Comparison of ENCODE assay signal across 8 cellular contexts in genomic region chr12:120228291-120229070, GRCh38. TPM values are rescaled to one million over a fixed set of nuclear protein-coding genes. Genes with fewer than 3 reads are reported as not detected.
DNase-seq lines count a peak whose midpoint lies in the region; ATAC-seq and TF ChIP-seq lines count a peak whose summit lies in the region.

No MANE protein-coding gene starts in this region.

- H3K27ac Mint-ChIP-seq in activated B cell treated with CpG ODN at 0.5 μM for 24 hours: no peak overlapping the region
- H3K27ac Mint-ChIP-seq in immature natural killer cell: peak overlapping the region; percentile 76 to 99 (median 88)

- POLR2A ChIA-PET in activated B cell treated with CpG ODN at 0.5 μM for 24 hours (lab: Charles Lee): interaction anchor here (0.6 to 7.8 kb wide), 8 partner anchors 18 to 1793 kb away, joined by 3 to 202 read pairs (median 8); partner anchors contain the start of genes BCL7A, PXN, RNU4-1 and RNU4-2

- H3K4me3 ChIP-seq in cardiac fibroblast (replicated peaks in 1 of 2; ENCODE audit: low read depth in 2 of 2, low read length in 2 of 2) (peak overlapping the region in 1 of 2 donors; percentile 7), spleen (peak overlapping the region in 5 of 8 donors; percentile 4 to 55 (median 21))

- H3K27ac ChIP-seq in spleen: peak overlapping the region in 7 of 8 donors; percentile 52 to 92 (median 87)

- H3K4me1 ChIP-seq in spleen: peaks cover 76 to 100% (median 98%) of the 10 kb centered on the region in 6 donors

- DNase-seq in GM13976 (ENCODE audit: low spot score) (peak; percentile 94), NCI-H2196 treated with DMSO at 0.1 percent for 48 hours (lab: John Stamatoyannopoulos, UW; ENCODE audit: unreplicated experiment) (peak; percentile 65), activated B cell treated with CpG ODN at 0.5 μM for 24 hours (peak; percentile 74), cardiac fibroblast (ENCODE audit: low read depth in 2 of 2) (peak; percentile 84 to 87), immature natural killer cell (peak; percentile 82 to 87 (median 87)), spleen (peak; percentile 96)

- ATAC-seq in HG03066 (IDR thresholded peaks at IDR 0.05; ENCODE audit: low read depth, unreplicated experiment): peak; percentile 53
- ATAC-seq in activated B cell treated with CpG ODN at 0.5 μM for 24 hours (ENCODE audit: low read depth): peak; percentile 93
- ATAC-seq in HG03045 (IDR thresholded peaks at IDR 0.05; ENCODE audit: unreplicated experiment): no peak

- in situ Hi-C loops in GM13976 (cut with MboI; ENCODE audit: low sequenced_read_pairs, unreplicated experiment): loop anchor here (5.0 kb wide), 1 partner anchor 39 kb away; the partner anchor contains the start of gene PXN

- no peaks in the 10 kb centered on the region for H3K36me3 Mint-ChIP-seq in activated B cell treated with CpG ODN at 0.5 μM for 24 hours (ENCODE audit: low read depth)
- H3K36me3 Mint-ChIP-seq in immature natural killer cell: peaks cover 0 to 8% (median 5%) of the 10 kb centered on the region in 3 donors

- H3K27me3 ChIP-seq in spleen (replicated peaks in 1 of 7): peaks cover 0 to 45% (median 0%) of the 10 kb centered on the region in 7 donors

- peaks cover 44% of the 10 kb centered on the region for H3K4me1 Mint-ChIP-seq in activated B cell treated with CpG ODN at 0.5 μM for 24 hours
- peaks cover 93 to 96% of the 10 kb centered on the region in 2 donors for H3K4me1 Mint-ChIP-seq in immature natural killer cell

- intact Hi-C loops in activated B cell treated with CpG ODN at 0.5 μM for 24 hours (cut with micrococcal nuclease) (loop anchor here (1.0 to 2.0 kb wide), 5 partner anchors 26 to 202 kb away; partner anchors contain the start of genes PXN and RNU4-2), spleen (cut with DNase I; ENCODE audit: low total_unique reads) (no loop called here)

- CTCF ChIA-PET in activated B cell treated with CpG ODN at 0.5 μM for 24 hours (lab: Charles Lee): interaction anchor here (0.6 to 8.7 kb wide), 24 partner anchors 8 to 240 kb away, joined by 3 to 243 read pairs (median 6); partner anchors contain the start of genes PXN, RNU4-1, RNU4-2 and RPLP0

- H3K27me3 Mint-ChIP-seq in activated B cell treated with CpG ODN at 0.5 μM for 24 hours (peaks cover 25% of the 10 kb centered on the region), immature natural killer cell (ENCODE audit: low read depth in 3 of 3) (peaks cover 8 to 23% (median 13%) of the 10 kb centered on the region in 3 donors)

- H3K36me3 ChIP-seq in spleen: peaks cover 0 to 25% (median 10%) of the 10 kb centered on the region in 6 donors

- H3K9me3 ChIP-seq in spleen: no peaks in the 10 kb centered on the region

- H3K9me3 Mint-ChIP-seq in activated B cell treated with CpG ODN at 0.5 μM for 24 hours: no peaks in the 10 kb centered on the region
- H3K9me3 Mint-ChIP-seq in immature natural killer cell: no peaks in the 10 kb centered on the region

- 19 to 42% (median 20%) methylated on average over 10 to 23 of the region's 23 CpGs for WGBS in spleen, 5 donors

- no peak overlapping the region for H3K4me3 Mint-ChIP-seq in activated B cell treated with CpG ODN at 0.5 μM for 24 hours
- peak overlapping the region; percentile 81 to 93 (median 87) for H3K4me3 Mint-ChIP-seq in immature natural killer cell

- no peak for TF ChIP-seq POLR2A in spleen (IDR thresholded peaks at IDR 0.05)

- TF ChIP-seq CTCF in GM13976 (IDR thresholded peaks at IDR 0.05; ENCODE audit: borderline replicate concordance, control extremely low read depth, extremely low read depth, insufficient read depth, missing control alignments) (peak; percentile 90), activated B cell treated with CpG ODN at 0.5 μM for 24 hours (IDR thresholded peaks at IDR 0.05) (peak; percentile 39), cardiac fibroblast (IDR thresholded peaks at IDR 0.05; ENCODE audit: low read depth, low read length) (peak; percentile 95), spleen (IDR thresholded peaks at IDR 0.05 in 8 of 11, conservative IDR thresholded peaks at IDR 0.05 in 3 of 11) (peak; percentile 90 to 98 (median 94))

RNA-seq across cellular contexts. Expression of gene RPLP0, which starts 27.6 kb away (rescaled TPM):
- total RNA-seq in activated B cell treated with CpG ODN at 0.5 μM for 24 hours (3,622 and 3,871 TPM in 2 replicates), spleen (1,000 to 10,000 TPM; 1,023 to 1,741 (median 1,286) TPM)
- polyA plus RNA-seq in immature natural killer cell (1,000 to 10,000 TPM in 1 of 3 donors, 100 to 1,000 TPM in 2; 528 to 1,271 (median 768) TPM), spleen (1,000 to 10,000 TPM; 3,423 to 5,071 (median 3,908) TPM)

RNA-seq across cellular contexts. Expression of gene GCN1, which starts 34.0 kb away (rescaled TPM):
- total RNA-seq in activated B cell treated with CpG ODN at 0.5 μM for 24 hours (116 and 155 TPM in 2 replicates), spleen (100 to 1,000 TPM in 4 of 7 donors, 10 to 100 TPM in 3; 91.6 to 131 (median 106) TPM)
- polyA plus RNA-seq in immature natural killer cell (10 to 100 TPM in 2 of 3 donors, 1 to 10 TPM in 1; 9.7 to 26.4 (median 11.3) TPM), spleen (10 to 100 TPM; 10.4 to 22.1 (median 14.5) TPM)

RNA-seq across cellular contexts. Expression of gene PXN, which starts 37.0 kb away (rescaled TPM):
- total RNA-seq in activated B cell treated with CpG ODN at 0.5 μM for 24 hours (1.7 and 2.9 TPM in 2 replicates), spleen (100 to 1,000 TPM in 5 of 7 donors, 10 to 100 TPM in 2; 91.8 to 161 (median 149) TPM)
- polyA plus RNA-seq in immature natural killer cell (100 to 1,000 TPM; 132 to 310 (median 240) TPM), spleen (10 to 100 TPM; 22.3 to 49.8 (median 35.6) TPM)

Comparison
In these comparisons a context has a peak if more than half of its experiments do, and no peak if none do; other contexts are left out.
1. CTCF ChIP-seq: peak in every context shown above with its lines; median percentile 95 in cardiac fibroblast; 94 in spleen; 90 in GM13976; 39 in activated B cell treated with CpG ODN at 0.5 μM for 24 hours.
2. RNA of gene PXN, which starts 37.0 kb away (total RNA-seq): 91.8 to 161 TPM in spleen; 1.7 to 2.9 TPM in activated B cell treated with CpG ODN at 0.5 μM for 24 hours; every median in the first group is over 10 times any median in the second.
3. Peak in every context shown above with its lines, with median percentiles within 50 percentile points of each other: DNase-seq.